ENCODE assay signal across 19 cellular contexts in the genomic region with DNA sequence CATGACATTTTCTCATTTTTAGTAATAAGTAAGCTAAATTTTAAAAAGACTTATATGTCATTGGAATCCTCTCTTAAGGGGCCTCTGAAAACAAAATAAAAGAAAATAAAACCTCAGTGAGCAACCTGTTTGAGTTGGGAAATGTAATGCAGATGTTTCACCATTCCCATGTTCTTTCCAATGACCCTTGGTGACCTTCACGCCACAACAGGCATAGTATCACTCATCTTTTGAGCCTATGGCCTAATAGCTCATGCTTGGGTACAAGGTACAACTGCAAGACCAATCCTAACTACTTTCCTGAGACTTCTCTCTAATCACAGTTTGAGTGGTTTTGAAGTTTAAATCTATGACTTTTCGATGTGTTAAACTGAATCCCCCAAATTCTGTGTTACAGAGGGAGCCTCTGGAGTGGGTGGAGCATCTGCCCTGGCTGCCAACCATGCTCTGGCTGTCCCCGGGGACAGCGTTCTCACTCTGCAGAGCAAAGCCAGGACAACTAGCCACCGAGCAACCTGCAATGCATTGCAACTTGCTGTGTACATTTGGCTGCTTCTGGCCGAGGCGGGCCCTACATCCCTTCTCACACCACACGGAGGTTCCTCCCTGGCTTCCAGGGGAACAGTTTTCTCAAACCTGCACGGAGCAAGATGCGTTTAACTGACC.
"Had no signal": no experiment of that assay in that cellular context is flagged by ENCODE, and none has a peak within 500 bp of the region (broad histone marks: within the 10 kb centered on the region; RNA-seq: fewer than 3 reads in every experiment).

No MANE protein-coding gene starts in this region.

- ATAC-seq: activated CD4-positive, alpha-beta T cell treated with anti-CD3 and anti-CD28 coated beads for 36 hours; foreskin keratinocyte; pancreas; upper lobe of right lung had no signal

- H3K36me3 Mint-ChIP-seq: activated CD4-positive, alpha-beta memory T cell treated with anti-CD3 and anti-CD28 coated beads for 36 hours; activated naive CD8-positive, alpha-beta T cell had no signal

- H3K4me1 Mint-ChIP-seq: activated CD4-positive, alpha-beta T cell treated with anti-CD3 and anti-CD28 coated beads for 36 hours had no signal

- H3K27me3 Mint-ChIP-seq: activated CD4-positive, alpha-beta memory T cell treated with anti-CD3 and anti-CD28 coated beads for 36 hours; activated naive CD8-positive, alpha-beta T cell had no signal

- H3K4me3 ChIP-seq: pancreas, upper lobe of right lung had no signal

- H3K27ac ChIP-seq: foreskin keratinocyte, pancreas, upper lobe of right lung, WERI-Rb-1 had no signal

- DNase-seq: activated CD4-positive, alpha-beta memory T cell treated with anti-CD3 and anti-CD28 coated beads for 36 hours; activated CD4-positive, alpha-beta T cell treated with anti-CD3 and anti-CD28 coated beads for 36 hours; activated T-cell treated with anti-CD3 and anti-CD28 coated beads for 4 hours; amniotic stem cell; dermis blood vessel endothelial cell; effector memory CD4-positive, alpha-beta T cell; foreskin keratinocyte; glutamatergic neuron; hypothalamus; islet precursor cell; pancreas; stimulated activated CD8-positive, alpha-beta memory T cell treated with anti-CD3 and anti-CD28 coated beads, Interleukin-4, amount 100 ng/mL, for 48 hours; stimulated activated naive CD4-positive, alpha-beta T cell; SW 1271; T-helper 2 cell; upper lobe of right lung; WERI-Rb-1 had no signal

- H3K4me3 Mint-ChIP-seq: activated CD4-positive, alpha-beta memory T cell treated with anti-CD3 and anti-CD28 coated beads for 36 hours; activated CD4-positive, alpha-beta T cell treated with anti-CD3 and anti-CD28 coated beads for 36 hours; activated naive CD8-positive, alpha-beta T cell; activated T-helper 1 cell treated with anti-CD3 and anti-CD28 coated beads, Interleukin-12 subunit alpha, Interleukin-12 subunit beta, Interleukin-2, Interleukin-4 antibody, amounts not matched to agents 30 ng/mL and 10 ng/mL and 1 ng/mL, durations not matched to agents 14 hours and 24 hours and 36 hours had no signal

- H3K27ac Mint-ChIP-seq: activated CD4-positive, alpha-beta memory T cell treated with anti-CD3 and anti-CD28 coated beads for 36 hours; activated CD4-positive, alpha-beta T cell treated with anti-CD3 and anti-CD28 coated beads for 36 hours; activated naive CD8-positive, alpha-beta T cell; activated T-helper 1 cell treated with anti-CD3 and anti-CD28 coated beads, Interleukin-12 subunit alpha, Interleukin-12 subunit beta, Interleukin-2, Interleukin-4 antibody, amounts not matched to agents 30 ng/mL and 10 ng/mL and 1 ng/mL, durations not matched to agents 14 hours and 24 hours and 36 hours had no signal

- H3K9me3 Mint-ChIP-seq: activated CD4-positive, alpha-beta memory T cell treated with anti-CD3 and anti-CD28 coated beads for 36 hours; activated T-helper 1 cell treated with anti-CD3 and anti-CD28 coated beads, Interleukin-12 subunit alpha, Interleukin-12 subunit beta, Interleukin-2, Interleukin-4 antibody, amounts not matched to agents 30 ng/mL and 10 ng/mL and 1 ng/mL, durations not matched to agents 14 hours and 24 hours and 36 hours had no signal

- H3K4me1 ChIP-seq: foreskin keratinocyte, pancreas, upper lobe of right lung had no signal

- H3K36me3 ChIP-seq: pancreas, upper lobe of right lung, WERI-Rb-1 had no signal

- H3K27me3 ChIP-seq: foreskin keratinocyte, pancreas, upper lobe of right lung had no signal

- H3K9me3 ChIP-seq: pancreas, upper lobe of right lung had no signal
